ENCODE assay signal across 1 cellular context in the genomic region with DNA sequence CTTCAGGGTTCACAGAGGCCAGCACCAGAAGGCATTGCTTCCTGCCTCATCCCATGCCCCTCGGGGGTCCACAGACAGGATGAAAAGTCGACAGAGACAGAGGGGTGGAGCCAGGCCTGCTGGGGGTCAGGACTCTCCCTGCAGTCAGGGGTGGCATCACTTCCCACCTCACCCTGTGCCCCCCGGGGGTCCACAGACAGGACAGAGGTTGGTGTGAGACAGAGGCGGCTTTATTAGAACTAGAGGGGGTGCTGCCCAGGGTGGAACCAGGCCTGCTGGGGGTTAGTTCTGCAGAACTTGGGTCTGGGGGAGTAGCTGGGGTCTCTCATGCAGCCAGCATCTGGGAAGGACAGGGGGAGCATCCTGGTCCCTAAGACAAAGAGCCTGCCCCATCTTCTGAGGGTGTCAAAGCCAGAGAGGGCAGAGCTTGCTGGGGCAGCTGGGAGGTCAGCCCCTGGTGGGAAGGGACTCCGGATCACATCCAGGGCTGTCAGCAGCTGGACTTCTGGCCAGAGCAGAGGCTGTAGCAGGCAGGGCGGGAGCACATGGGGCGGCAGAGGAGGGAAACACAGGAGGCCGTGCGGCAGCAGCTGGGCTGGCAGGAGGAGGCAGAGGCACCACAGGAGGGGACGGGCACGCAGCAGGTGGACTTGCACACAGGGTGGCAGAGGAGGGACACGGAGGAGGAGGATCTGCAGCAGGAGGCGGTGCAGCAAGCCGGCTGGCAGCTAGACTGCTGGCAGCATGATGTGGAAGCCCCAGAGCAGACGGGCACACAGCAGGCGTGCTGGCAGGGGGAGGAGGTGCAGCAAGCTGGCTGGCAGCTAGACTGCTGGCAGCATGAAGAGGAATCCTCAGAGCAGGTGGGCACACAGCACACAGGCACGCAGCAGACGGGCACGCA.
TF ChIP-seq lines count a peak whose summit lies in the region.

No MANE protein-coding gene starts in this region.

TF ChIP-seq in HepG2, 621 proteins besides CTCF, POLR2A, EP300 and RAD21:
- TF ChIP-seq, protein P1, sequence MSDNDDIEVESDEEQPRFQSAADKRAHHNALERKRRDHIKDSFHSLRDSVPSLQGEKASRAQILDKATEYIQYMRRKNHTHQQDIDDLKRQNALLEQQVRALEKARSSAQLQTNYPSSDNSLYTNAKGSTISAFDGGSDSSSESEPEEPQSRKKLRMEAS (IDR thresholded peaks at IDR 0.05) = 0 out of 2 replicates have a peak, but pooled peaks have one; percentile 20
- TF ChIP-seq, protein P2, sequence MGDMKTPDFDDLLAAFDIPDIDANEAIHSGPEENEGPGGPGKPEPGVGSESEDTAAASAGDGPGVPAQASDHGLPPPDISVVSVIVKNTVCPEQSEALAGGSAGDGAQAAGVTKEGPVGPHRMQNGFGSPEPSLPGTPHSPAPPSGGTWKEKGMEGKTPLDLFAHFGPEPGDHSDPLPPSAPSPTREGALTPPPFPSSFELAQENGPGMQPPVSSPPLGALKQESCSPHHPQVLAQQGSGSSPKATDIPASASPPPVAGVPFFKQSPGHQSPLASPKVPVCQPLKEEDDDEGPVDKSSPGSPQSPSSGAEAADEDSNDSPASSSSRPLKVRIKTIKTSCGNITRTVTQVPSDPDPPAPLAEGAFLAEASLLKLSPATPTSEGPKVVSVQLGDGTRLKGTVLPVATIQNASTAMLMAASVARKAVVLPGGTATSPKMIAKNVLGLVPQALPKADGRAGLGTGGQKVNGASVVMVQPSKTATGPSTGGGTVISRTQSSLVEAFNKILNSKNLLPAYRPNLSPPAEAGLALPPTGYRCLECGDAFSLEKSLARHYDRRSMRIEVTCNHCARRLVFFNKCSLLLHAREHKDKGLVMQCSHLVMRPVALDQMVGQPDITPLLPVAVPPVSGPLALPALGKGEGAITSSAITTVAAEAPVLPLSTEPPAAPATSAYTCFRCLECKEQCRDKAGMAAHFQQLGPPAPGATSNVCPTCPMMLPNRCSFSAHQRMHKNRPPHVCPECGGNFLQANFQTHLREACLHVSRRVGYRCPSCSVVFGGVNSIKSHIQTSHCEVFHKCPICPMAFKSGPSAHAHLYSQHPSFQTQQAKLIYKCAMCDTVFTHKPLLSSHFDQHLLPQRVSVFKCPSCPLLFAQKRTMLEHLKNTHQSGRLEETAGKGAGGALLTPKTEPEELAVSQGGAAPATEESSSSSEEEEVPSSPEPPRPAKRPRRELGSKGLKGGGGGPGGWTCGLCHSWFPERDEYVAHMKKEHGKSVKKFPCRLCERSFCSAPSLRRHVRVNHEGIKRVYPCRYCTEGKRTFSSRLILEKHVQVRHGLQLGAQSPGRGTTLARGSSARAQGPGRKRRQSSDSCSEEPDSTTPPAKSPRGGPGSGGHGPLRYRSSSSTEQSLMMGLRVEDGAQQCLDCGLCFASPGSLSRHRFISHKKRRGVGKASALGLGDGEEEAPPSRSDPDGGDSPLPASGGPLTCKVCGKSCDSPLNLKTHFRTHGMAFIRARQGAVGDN (CRISPR knock-in tag; IDR thresholded peaks at IDR 0.05) = peak; percentile 62
- TF ChIP-seq ZNF292 (CRISPR knock-in tag; IDR thresholded peaks at IDR 0.05; ENCODE audit: borderline replicate concordance, low read depth) (0 out of 2 replicates have a peak, but pooled peaks have one; percentile 36), GABPB1 (CRISPR knock-in tag; IDR thresholded peaks at IDR 0.05) (peak; percentile 26; the same call in 1 of the 2 replicates), HNRNPL (IDR thresholded peaks at IDR 0.05; ENCODE audit: low read depth, low read length) (0 out of 2 replicates have a peak, but pooled peaks have one; percentile 39), ZMYM3 (CRISPR knock-in tag; IDR thresholded peaks at IDR 0.05) (peak; percentile 94)
